ENCODE assay signal across 18 cellular contexts in the genomic region with DNA sequence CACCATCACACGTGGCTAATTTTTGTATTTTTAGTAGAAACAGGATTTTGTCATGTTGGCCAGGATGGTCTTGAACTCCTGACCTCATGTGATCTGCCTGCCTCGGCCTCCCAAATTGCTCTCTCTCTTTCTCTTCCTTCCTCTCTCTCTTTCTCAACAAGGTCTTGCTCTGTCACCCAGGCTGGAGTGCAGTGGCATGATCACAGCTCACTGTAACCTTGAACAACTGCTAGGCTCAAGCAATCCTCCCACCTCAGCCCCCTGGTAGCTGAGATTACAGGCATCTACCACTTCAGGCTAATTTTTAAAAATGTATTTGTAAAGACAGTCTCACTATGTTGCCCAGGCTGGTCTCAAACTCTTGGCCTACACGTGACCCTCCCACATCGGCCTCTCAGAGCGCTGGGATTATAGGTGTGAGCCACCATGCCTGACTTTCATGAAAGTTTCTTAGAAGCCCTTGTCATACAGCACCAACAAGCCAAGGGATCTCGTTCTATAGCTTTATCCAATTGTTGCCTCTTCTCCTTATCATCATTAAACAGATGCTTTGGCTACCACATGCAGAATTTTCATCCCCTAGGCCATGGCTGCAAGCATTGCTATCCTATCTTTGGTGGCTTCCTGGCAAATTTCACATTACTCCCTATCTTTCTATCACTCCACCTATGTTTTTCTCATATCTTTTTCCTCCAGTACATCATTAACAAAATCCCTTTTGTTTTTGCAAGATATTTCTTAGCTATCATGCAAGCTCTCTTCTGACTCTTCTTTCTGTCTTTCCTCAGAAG. TPM values are rescaled to one million over a fixed set of nuclear protein-coding genes. Genes with fewer than 3 reads are reported as not detected.
A peak's percentile ranks its signal among the peaks of the same experiment; 100 is the strongest.
DNase-seq lines count a peak whose midpoint lies in the region; ATAC-seq and TF ChIP-seq lines count a peak whose summit lies in the region.
"Had no signal": no experiment of that assay in that cellular context is flagged by ENCODE, and none has a peak within 500 bp of the region (broad histone marks: within the 10 kb centered on the region; RNA-seq: fewer than 3 reads in every experiment).

No MANE protein-coding gene starts in this region.

- TF ChIP-seq CTCF in type B pancreatic cell (conservative IDR thresholded peaks at IDR 0.05): no peak

- H3K27ac Mint-ChIP-seq in activated T-cell treated with anti-CD3 and anti-CD28 coated beads, Interleukin-2, amount 50 U/mL, for 72 hours: peak overlapping the region; percentile 27
- no peak overlapping the region for H3K27ac Mint-ChIP-seq in activated T-cell treated with anti-CD3 and anti-CD28 coated beads, Interleukin-2, amount 50 U/mL, for 24 hours
- peak overlapping the region; percentile 14 for H3K27ac Mint-ChIP-seq in dendritic cell treated with granulocyte-macrophage colony-stimulating factor and Interleukin-4, amounts not matched to agents 40 ng/mL and 50 ng/mL, for 4 days
- H3K27ac Mint-ChIP-seq in type B pancreatic cell: peak overlapping the region; percentile 6
- H3K27ac Mint-ChIP-seq: activated CD4-positive, alpha-beta T cell treated with anti-CD3 and anti-CD28 coated beads, Interleukin-2, amount 10 ng/mL, durations not matched to agents 7 days and 5 days had no signal

- H3K27me3 Mint-ChIP-seq in activated T-cell treated with anti-CD3 and anti-CD28 coated beads, Interleukin-2, amount 50 U/mL, for 72 hours (ENCODE audit: low read depth): no peaks in the 10 kb centered on the region
- no peaks in the 10 kb centered on the region for H3K27me3 Mint-ChIP-seq in activated T-cell treated with anti-CD3 and anti-CD28 coated beads, Interleukin-2, amount 50 U/mL, for 24 hours
- H3K27me3 Mint-ChIP-seq in dendritic cell treated with granulocyte-macrophage colony-stimulating factor and Interleukin-4, amounts not matched to agents 40 ng/mL and 50 ng/mL, for 4 days: no peaks in the 10 kb centered on the region
- no peaks in the 10 kb centered on the region for H3K27me3 Mint-ChIP-seq in type B pancreatic cell
- H3K27me3 Mint-ChIP-seq: activated CD4-positive, alpha-beta T cell treated with anti-CD3 and anti-CD28 coated beads, Interleukin-2, amount 10 ng/mL, durations not matched to agents 7 days and 5 days had no signal

- no peaks in the 10 kb centered on the region for H3K9me3 Mint-ChIP-seq in activated T-cell treated with anti-CD3 and anti-CD28 coated beads, Interleukin-2, amount 50 U/mL, for 72 hours
- no peaks in the 10 kb centered on the region for H3K9me3 Mint-ChIP-seq in activated T-cell treated with anti-CD3 and anti-CD28 coated beads, Interleukin-2, amount 50 U/mL, for 24 hours
- H3K9me3 Mint-ChIP-seq in dendritic cell treated with granulocyte-macrophage colony-stimulating factor and Interleukin-4, amounts not matched to agents 40 ng/mL and 50 ng/mL, for 4 days: no peaks in the 10 kb centered on the region
- H3K9me3 Mint-ChIP-seq in type B pancreatic cell: no peaks in the 10 kb centered on the region
- H3K9me3 Mint-ChIP-seq: activated CD4-positive, alpha-beta T cell treated with anti-CD3 and anti-CD28 coated beads, Interleukin-2, amount 10 ng/mL, durations not matched to agents 7 days and 5 days; neural crest cell had no signal

- no peak for ATAC-seq in activated T-cell treated with anti-CD3 and anti-CD28 coated beads, Interleukin-2, amount 50 U/mL, for 72 hours (replicated peaks in 1 of 2)
- no peak for ATAC-seq in HG03095 (IDR thresholded peaks at IDR 0.05; ENCODE audit: unreplicated experiment)
- ATAC-seq in GM18868 (IDR thresholded peaks at IDR 0.05; ENCODE audit: unreplicated experiment): no peak

- no peak overlapping the region for H3K4me3 Mint-ChIP-seq in activated T-cell treated with anti-CD3 and anti-CD28 coated beads, Interleukin-2, amount 50 U/mL, for 72 hours
- no peak overlapping the region for H3K4me3 Mint-ChIP-seq in activated T-cell treated with anti-CD3 and anti-CD28 coated beads, Interleukin-2, amount 50 U/mL, for 24 hours
- H3K4me3 Mint-ChIP-seq in dendritic cell treated with granulocyte-macrophage colony-stimulating factor and Interleukin-4, amounts not matched to agents 40 ng/mL and 50 ng/mL, for 4 days: no peak overlapping the region
- H3K4me3 Mint-ChIP-seq in type B pancreatic cell: no peak overlapping the region
- H3K4me3 Mint-ChIP-seq: activated CD4-positive, alpha-beta T cell treated with anti-CD3 and anti-CD28 coated beads, Interleukin-2, amount 10 ng/mL, durations not matched to agents 7 days and 5 days; neural crest cell had no signal

- H3K4me1 Mint-ChIP-seq in activated T-cell treated with anti-CD3 and anti-CD28 coated beads, Interleukin-2, amount 50 U/mL, for 72 hours (ENCODE audit: low read depth): peaks cover 28% of the 10 kb centered on the region
- H3K4me1 Mint-ChIP-seq in activated T-cell treated with anti-CD3 and anti-CD28 coated beads, Interleukin-2, amount 50 U/mL, for 24 hours (ENCODE audit: low read depth): peaks cover 50% of the 10 kb centered on the region
- H3K4me1 Mint-ChIP-seq in dendritic cell treated with granulocyte-macrophage colony-stimulating factor and Interleukin-4, amounts not matched to agents 40 ng/mL and 50 ng/mL, for 4 days (ENCODE audit: low read depth): peaks cover 39% of the 10 kb centered on the region
- H3K4me1 Mint-ChIP-seq in type B pancreatic cell (ENCODE audit: unreplicated experiment): peaks cover 26% of the 10 kb centered on the region

- H3K36me3 Mint-ChIP-seq in activated T-cell treated with anti-CD3 and anti-CD28 coated beads, Interleukin-2, amount 50 U/mL, for 72 hours (ENCODE audit: insufficient read depth in 2 of 2): peaks cover 0 to 10% of the 10 kb centered on the region in 2 donors
- H3K36me3 Mint-ChIP-seq in activated T-cell treated with anti-CD3 and anti-CD28 coated beads, Interleukin-2, amount 50 U/mL, for 24 hours (ENCODE audit: low read depth): peaks cover 78% of the 10 kb centered on the region
- peaks cover 42% of the 10 kb centered on the region for H3K36me3 Mint-ChIP-seq in dendritic cell treated with granulocyte-macrophage colony-stimulating factor and Interleukin-4, amounts not matched to agents 40 ng/mL and 50 ng/mL, for 4 days (ENCODE audit: low read depth)
- H3K36me3 Mint-ChIP-seq in type B pancreatic cell: peaks cover 26% of the 10 kb centered on the region

- no peak for DNase-seq in activated T-cell treated with anti-CD3 and anti-CD28 coated beads, Interleukin-2, amount 50 U/mL, for 72 hours
- no peak for DNase-seq in activated T-cell treated with anti-CD3 and anti-CD28 coated beads, Interleukin-2, amount 50 U/mL, for 24 hours
- DNase-seq in OCI-M2 (lab: John Stamatoyannopoulos, UW; ENCODE audit: unreplicated experiment) (peak; percentile 65), type B pancreatic cell (ENCODE audit: extremely low spot score, unreplicated experiment) (no peak), NCI-H1092 (lab: John Stamatoyannopoulos, UW) (no peak)
- DNase-seq: activated CD4-positive, alpha-beta T cell treated with anti-CD3 and anti-CD28 coated beads, Interleukin-2, amount 10 ng/mL, durations not matched to agents 7 days and 5 days; C1 segment of cervical spinal cord; hypothalamus; NCI-H1436 treated with DMSO at 0.1 percent for 48 hours; NCI-H2171 treated with DMSO at 0.1 percent for 48 hours; small intestine; stimulated activated CD4-positive, alpha-beta T cell treated with anti-CD3 and anti-CD28 coated beads, Interleukin-4, amount 100 ng/mL, for 4 hours; T1000; testis had no signal

- intact Hi-C loops in dendritic cell treated with granulocyte-macrophage colony-stimulating factor and Interleukin-4, amounts not matched to agents 40 ng/mL and 50 ng/mL, for 4 days (cut with micrococcal nuclease): no loop called here

RNA-seq across cellular contexts. Expression of a gene that starts 5.7 kb away (rescaled TPM):
- total RNA-seq in activated T-cell treated with anti-CD3 and anti-CD28 coated beads, Interleukin-2, amount 50 U/mL, for 72 hours: 10 to 100 TPM; 34.8 to 38.1 TPM
- 18.4 and 21.0 TPM in 2 replicates for total RNA-seq in type B pancreatic cell (ENCODE audit: low replicate concordance)

RNA-seq across cellular contexts. Expression of a gene that starts 10.0 kb away (rescaled TPM):
- 10 to 100 TPM; 11.3 to 12.9 TPM for total RNA-seq in activated T-cell treated with anti-CD3 and anti-CD28 coated beads, Interleukin-2, amount 50 U/mL, for 72 hours
- total RNA-seq in type B pancreatic cell (ENCODE audit: low replicate concordance): 16.2 and 18.0 TPM in 2 replicates

RNA-seq across cellular contexts. Expression of a gene that starts 34.9 kb away (rescaled TPM):
- total RNA-seq in activated T-cell treated with anti-CD3 and anti-CD28 coated beads, Interleukin-2, amount 50 U/mL, for 72 hours: 10 to 100 TPM; 32.5 to 34.1 TPM
- total RNA-seq in type B pancreatic cell (ENCODE audit: low replicate concordance): 7.6 and 21.4 TPM in 2 replicates
